Comparison of ENCODE assay signal across 10 cellular contexts in the genomic region with DNA sequence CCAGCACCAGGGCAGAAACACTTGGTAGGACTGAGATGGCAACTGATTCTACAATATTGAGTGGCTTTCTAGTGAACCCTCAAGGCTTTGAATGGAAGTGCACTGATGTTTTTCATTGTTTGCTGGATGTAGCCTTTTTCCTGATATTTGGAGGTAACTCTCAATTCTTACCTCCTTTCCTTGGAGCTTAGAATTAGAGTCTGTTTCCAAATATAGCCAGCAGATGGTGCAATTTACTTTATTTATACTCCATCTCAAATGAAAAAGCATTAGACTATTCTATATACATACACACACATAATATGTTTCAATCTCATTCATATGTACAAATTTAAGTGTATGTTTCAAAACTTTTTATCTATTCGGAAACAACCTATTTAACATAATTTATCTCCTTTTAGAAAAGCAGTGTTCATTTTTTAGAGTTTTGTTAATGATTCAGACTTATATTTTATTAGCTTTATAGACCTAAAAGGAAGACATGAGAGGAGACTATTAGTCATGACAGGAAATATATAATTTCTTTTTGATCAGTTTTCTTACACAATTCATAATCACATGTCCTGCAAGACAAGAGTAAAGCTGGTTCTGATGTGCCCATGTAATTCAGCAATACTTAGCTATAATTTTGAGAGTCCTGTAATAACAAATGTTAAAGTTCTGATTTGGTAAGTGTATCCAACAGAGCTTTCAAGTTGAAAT.
DNase-seq lines count a peak whose midpoint lies in the region; ATAC-seq and TF ChIP-seq lines count a peak whose summit lies in the region.
"Had no signal": no experiment of that assay in that cellular context is flagged by ENCODE, and none has a peak within 500 bp of the region (broad histone marks: within the 10 kb centered on the region; RNA-seq: fewer than 3 reads in every experiment).

No MANE protein-coding gene starts in this region.

- no peaks in the 10 kb centered on the region for H3K27me3 Mint-ChIP-seq in H9 (ENCODE audit: low read depth)

- H4K20me1 ChIP-seq in H9 (ENCODE audit: control insufficient read depth, insufficient read depth, insufficient read length) = no peaks in the 10 kb centered on the region

- H4K91ac ChIP-seq in H9 (ENCODE audit: insufficient read length, low read depth, low read length) = no peak overlapping the region

- TF ChIP-seq CTCF in H9 (conservative IDR thresholded peaks at IDR 0.05) = peak; percentile 73

- no peak overlapping the region for H2BK5ac ChIP-seq in H9 (ENCODE audit: insufficient read length, low read length)
- no peak overlapping the region for H2BK5ac ChIP-seq in mesendoderm (ENCODE audit: low read length)

- H2AK5ac ChIP-seq in H9 (ENCODE audit: insufficient read length, low read length) = no peak overlapping the region
- no peak overlapping the region for H2AK5ac ChIP-seq in mesendoderm (ENCODE audit: low read length)

- H4K8ac ChIP-seq in H9 (replicated peaks; ENCODE audit: insufficient read length, low read depth, low read length) (no peak overlapping the region), mesendoderm (ENCODE audit: low read depth, low read length) (no peak overlapping the region)

- H2BK12ac ChIP-seq in H9 (ENCODE audit: insufficient read length, low read depth, low read length) = no peak overlapping the region

- H3K4me3 Mint-ChIP-seq in H9 = no peak overlapping the region
- H3K4me3 Mint-ChIP-seq: naive thymus-derived CD4-positive, alpha-beta T cell had no signal

- peaks cover 0 to 2% of the 10 kb centered on the region in 2 experiments; a peak in 1 of 4 replicates for H3K4me1 Mint-ChIP-seq in H9
- H3K4me1 Mint-ChIP-seq: naive thymus-derived CD4-positive, alpha-beta T cell had no signal

- no peak overlapping the region for H2AFZ ChIP-seq in H9 (ENCODE audit: low read length)

- H3K27me3 ChIP-seq in H9 (ENCODE audit: insufficient read depth, low read length) = no peaks in the 10 kb centered on the region
- no peaks in the 10 kb centered on the region for H3K27me3 ChIP-seq in mesendoderm (ENCODE audit: insufficient read depth, low read length, poor library complexity)
- H3K27me3 ChIP-seq: SJSA1 had no signal

- H2BK120ac ChIP-seq in H9 (ENCODE audit: low read depth, low read length, poor library complexity, severe bottlenecking) (no peak overlapping the region), mesendoderm (ENCODE audit: low read depth, low read length) (no peak overlapping the region)

- no peak overlapping the region for H3K14ac ChIP-seq in H9 (ENCODE audit: insufficient read depth, low read length)

- DNase-seq in G401 (ENCODE audit: low spot score) (peak; percentile 74), H9 (no peak), NCI-H2227 (lab: John Stamatoyannopoulos, UW; ENCODE audit: unreplicated experiment) (peak; percentile 76), cerebellum (ENCODE audit: low spot score) (peak; percentile 48), mesendoderm (peak; percentile 40)

- H3K56ac ChIP-seq in H9 (ENCODE audit: insufficient read length, low read depth, low read length) (no peak overlapping the region), mesendoderm (ENCODE audit: low read length) (no peak overlapping the region)

- no peaks in the 10 kb centered on the region for H3K23me2 ChIP-seq in H9 (ENCODE audit: insufficient read length, low read depth, low read length, poor library complexity, severe bottlenecking)

- no peaks in the 10 kb centered on the region for H3K79me1 ChIP-seq in H9 (ENCODE audit: insufficient read depth, low read depth, low read length, poor library complexity, severe bottlenecking)
- no peaks in the 10 kb centered on the region for H3K79me1 ChIP-seq in mesendoderm (ENCODE audit: low read length)

- no CpG with 5 or more reads among the region's 1 CpG for WGBS in H9 (ENCODE audit: extremely low coverage, insufficient read length, low lambda C conversion rate)
- whole genome bisulfite sequencing in mesendoderm (ENCODE audit: extremely low coverage, insufficient coverage, low lambda C conversion rate) = no CpG with 5 or more reads among the region's 1 CpG

- no peaks in the 10 kb centered on the region for H3K36me3 ChIP-seq in mesendoderm (ENCODE audit: control insufficient read depth, insufficient read depth, low read length)
- H3K36me3 ChIP-seq: SJSA1 had no signal

- H3T11ph ChIP-seq in H9 (ENCODE audit: low read length) = no peak overlapping the region

- H3K27ac ChIP-seq in H9 (ENCODE audit: insufficient read length, low read depth, low read length) (no peak overlapping the region), mesendoderm (ENCODE audit: low read depth, low read length) (no peak overlapping the region)
- H3K27ac ChIP-seq: SJSA1 had no signal

- H3K79me2 ChIP-seq in H9 (ENCODE audit: insufficient read depth, low read length) (no peaks in the 10 kb centered on the region), mesendoderm (ENCODE audit: control insufficient read depth, insufficient read depth, low read length) (no peaks in the 10 kb centered on the region)

- no peaks in the 10 kb centered on the region for H3K9me3 Mint-ChIP-seq in H9
- H3K9me3 Mint-ChIP-seq: naive thymus-derived CD4-positive, alpha-beta T cell had no signal

- H3K4me2 ChIP-seq in H9 (ENCODE audit: insufficient read depth, insufficient read length, low read length) (no peak overlapping the region), mesendoderm (ENCODE audit: low read length) (no peak overlapping the region)

- H3K27ac Mint-ChIP-seq in H9 = no peak overlapping the region
- H3K27ac Mint-ChIP-seq: naive thymus-derived CD4-positive, alpha-beta T cell had no signal

- H3K4me1 ChIP-seq in H9 (ENCODE audit: insufficient read depth, low read length) (no peaks in the 10 kb centered on the region), mesendoderm (ENCODE audit: control insufficient read depth, low read depth, low read length) (no peaks in the 10 kb centered on the region)
- H3K4me1 ChIP-seq: SJSA1 had no signal

- H3K9ac ChIP-seq in H9 (ENCODE audit: extremely low read depth, insufficient read length, low read length) = no peak overlapping the region
- no peak overlapping the region for H3K9ac ChIP-seq in mesendoderm (ENCODE audit: low read length)

- H3K18ac ChIP-seq in H9 (ENCODE audit: insufficient read length, low read depth, low read length) (no peak overlapping the region), mesendoderm (ENCODE audit: low read length) (no peak overlapping the region)

- no peak overlapping the region for H3K4me3 ChIP-seq in mesendoderm (ENCODE audit: low read length)
- H3K4me3 ChIP-seq: SJSA1 had no signal

- H2BK20ac ChIP-seq in H9 (ENCODE audit: low read depth, low read length, poor library complexity, severe bottlenecking) = no peak overlapping the region

- ATAC-seq in GM21825 (IDR thresholded peaks at IDR 0.05; ENCODE audit: unreplicated experiment) (no peak), GM18907 (IDR thresholded peaks at IDR 0.05; ENCODE audit: unreplicated experiment) (no peak)
- no peak for ATAC-seq in activated CD4-positive, CD25-positive, alpha-beta regulatory T cell treated with anti-CD3 and anti-CD28 coated beads, Interleukin-2, amount 50 U/mL, for 24 hours
- ATAC-seq: naive thymus-derived CD4-positive, alpha-beta T cell had no signal

- H3K23ac ChIP-seq in H9 (ENCODE audit: insufficient read length, low read depth, low read length) (no peak overlapping the region), mesendoderm (ENCODE audit: low read length) (no peak overlapping the region)

- H2BK15ac ChIP-seq in H9 (ENCODE audit: low read depth, low read length) (no peak overlapping the region), mesendoderm (replicated peaks; ENCODE audit: low read depth) (no peak overlapping the region)

- in situ Hi-C loops in G401 (cut with HindIII; ENCODE audit: low sequenced_read_pairs) = no loop called here

- H3K4ac ChIP-seq in H9 (ENCODE audit: low read depth, low read length) (no peak overlapping the region), mesendoderm (ENCODE audit: low read depth, low read length) (no peak overlapping the region)

- H4K5ac ChIP-seq in H9 (ENCODE audit: insufficient read length, low read depth, low read length) = no peak overlapping the region
- no peak overlapping the region for H4K5ac ChIP-seq in mesendoderm (ENCODE audit: low read length)

- no peaks in the 10 kb centered on the region for H3K36me3 Mint-ChIP-seq in H9 (ENCODE audit: insufficient read depth in 1 of 3, low read depth in 3 of 3)
- H3K36me3 Mint-ChIP-seq: naive thymus-derived CD4-positive, alpha-beta T cell had no signal

- H3K9me3 ChIP-seq in H9 (ENCODE audit: control insufficient read depth, low read depth, low read length) = no peaks in the 10 kb centered on the region
- H3K9me3 ChIP-seq: SJSA1 had no signal
